ENCODE assay signal across 8 cellular contexts in genomic region chr5:72138943-72139467, GRCh38. TPM values are rescaled to one million over a fixed set of nuclear protein-coding genes. Genes with fewer than 3 reads are reported as not detected.
A peak's percentile ranks its signal among the peaks of the same experiment; 100 is the strongest.
DNase-seq lines count a peak whose midpoint lies in the region; TF ChIP-seq lines count a peak whose summit lies in the region.

No MANE protein-coding gene starts in this region.

- intact Hi-C loops in activated CD4-positive, alpha-beta memory T cell treated with anti-CD3 and anti-CD28 coated beads for 36 hours (cut with micrococcal nuclease): loop anchor here (1.0 to 2.0 kb wide), 8 partner anchors 34 to 169 kb away; no protein-coding TSS in a partner anchor

- H3K4me3 ChIP-seq in fibroblast of mammary gland (ENCODE audit: control insufficient read depth, low read depth, low read length): no peak overlapping the region
- peak overlapping the region in 1 of 2 donors; percentile 29 for H3K4me3 ChIP-seq in stomach smooth muscle (ENCODE audit: low read length in 2 of 2)

- POLR2A ChIA-PET in activated CD4-positive, alpha-beta memory T cell treated with anti-CD3 and anti-CD28 coated beads for 36 hours (lab: Charles Lee): interaction anchor here (1.5 kb wide), 1 partner anchor 95 kb away, joined by 7 read pairs; no protein-coding TSS in a partner anchor
- POLR2A ChIA-PET in activated CD4-positive, alpha-beta memory T cell treated with anti-CD3 and anti-CD28 coated beads, Interleukin-2, amount 10 ng/mL, durations not matched to agents 7 days and 5 days (lab: Charles Lee): interaction anchor here (0.7 kb wide), 1 partner anchor 95 kb away, joined by 3 read pairs; no protein-coding TSS in a partner anchor

- peaks cover 40% of the 10 kb centered on the region for H3K27me3 Mint-ChIP-seq in activated CD4-positive, alpha-beta memory T cell treated with anti-CD3 and anti-CD28 coated beads for 36 hours
- peaks cover 73% of the 10 kb centered on the region for H3K27me3 Mint-ChIP-seq in activated CD4-positive, alpha-beta memory T cell treated with anti-CD3 and anti-CD28 coated beads, Interleukin-2, amount 10 ng/mL, durations not matched to agents 7 days and 5 days
- H3K27me3 Mint-ChIP-seq in nephron progenitor cell (ENCODE audit: low read depth, poor library complexity): no peaks in the 10 kb centered on the region

- peak; percentile 35 for DNase-seq in activated CD4-positive, alpha-beta memory T cell treated with anti-CD3 and anti-CD28 coated beads for 36 hours
- DNase-seq in activated CD4-positive, alpha-beta memory T cell treated with anti-CD3 and anti-CD28 coated beads, Interleukin-2, amount 10 ng/mL, durations not matched to agents 7 days and 5 days: no peak
- DNase-seq in RPMI7951 (ENCODE audit: low read depth) (peak; percentile 92), fibroblast of mammary gland (ENCODE audit: low read depth) (peak; percentile 98), pons (ENCODE audit: low spot score) (no peak), nephron progenitor cell (no peak), NCI-H1694 (lab: John Stamatoyannopoulos, UW) (no peak)

- no peaks in the 10 kb centered on the region for H3K36me3 Mint-ChIP-seq in activated CD4-positive, alpha-beta memory T cell treated with anti-CD3 and anti-CD28 coated beads for 36 hours
- no peaks in the 10 kb centered on the region for H3K36me3 Mint-ChIP-seq in activated CD4-positive, alpha-beta memory T cell treated with anti-CD3 and anti-CD28 coated beads, Interleukin-2, amount 10 ng/mL, durations not matched to agents 7 days and 5 days (ENCODE audit: low read depth)
- H3K36me3 Mint-ChIP-seq in nephron progenitor cell (ENCODE audit: low read depth): peaks cover 42% of the 10 kb centered on the region

- H3K27ac ChIP-seq in stomach smooth muscle (ENCODE audit: low read length): peak overlapping the region; percentile 38

- no peak for TF ChIP-seq CTCF in fibroblast of mammary gland (conservative IDR thresholded peaks at IDR 0.05; ENCODE audit: control insufficient read depth, insufficient read depth, low read depth, low read length)
- no peak for TF ChIP-seq CTCF in nephron progenitor cell (IDR thresholded peaks at IDR 0.05)

- no peaks in the 10 kb centered on the region for H3K9me3 ChIP-seq in stomach smooth muscle (ENCODE audit: control insufficient read depth in 2 of 2, low read length in 2 of 2)

- peaks cover 18% of the 10 kb centered on the region for H3K4me1 Mint-ChIP-seq in activated CD4-positive, alpha-beta memory T cell treated with anti-CD3 and anti-CD28 coated beads for 36 hours (ENCODE audit: low read depth)
- H3K4me1 Mint-ChIP-seq in activated CD4-positive, alpha-beta memory T cell treated with anti-CD3 and anti-CD28 coated beads, Interleukin-2, amount 10 ng/mL, durations not matched to agents 7 days and 5 days: peaks cover 12% of the 10 kb centered on the region
- peaks cover 33% of the 10 kb centered on the region for H3K4me1 Mint-ChIP-seq in nephron progenitor cell

- H3K27me3 ChIP-seq in stomach smooth muscle (ENCODE audit: control insufficient read depth in 1 of 2, insufficient read depth in 2 of 2, low read length in 2 of 2): no peaks in the 10 kb centered on the region

- no peak overlapping the region for H3K4me3 Mint-ChIP-seq in activated CD4-positive, alpha-beta memory T cell treated with anti-CD3 and anti-CD28 coated beads for 36 hours
- no peak overlapping the region for H3K4me3 Mint-ChIP-seq in activated CD4-positive, alpha-beta memory T cell treated with anti-CD3 and anti-CD28 coated beads, Interleukin-2, amount 10 ng/mL, durations not matched to agents 7 days and 5 days
- H3K4me3 Mint-ChIP-seq in nephron progenitor cell: no peak overlapping the region

- CTCF ChIA-PET in activated CD4-positive, alpha-beta memory T cell treated with anti-CD3 and anti-CD28 coated beads for 36 hours (lab: Charles Lee): interaction anchor here (0.7 to 1.0 kb wide), 5 partner anchors 21 to 100 kb away, joined by 3 to 6 read pairs (median 3); no protein-coding TSS in a partner anchor
- CTCF ChIA-PET in activated CD4-positive, alpha-beta memory T cell treated with anti-CD3 and anti-CD28 coated beads, Interleukin-2, amount 10 ng/mL, durations not matched to agents 7 days and 5 days (lab: Charles Lee): interaction anchor here (0.6 to 1.0 kb wide), 2 partner anchors 18 to 169 kb away, joined by 3 to 4 read pairs; no protein-coding TSS in a partner anchor

- H3K27ac Mint-ChIP-seq in activated CD4-positive, alpha-beta memory T cell treated with anti-CD3 and anti-CD28 coated beads for 36 hours: no peak overlapping the region
- no peak overlapping the region for H3K27ac Mint-ChIP-seq in activated CD4-positive, alpha-beta memory T cell treated with anti-CD3 and anti-CD28 coated beads, Interleukin-2, amount 10 ng/mL, durations not matched to agents 7 days and 5 days
- H3K27ac Mint-ChIP-seq in nephron progenitor cell: no peak overlapping the region

- no peak overlapping the region for H3K9ac ChIP-seq in stomach smooth muscle (ENCODE audit: low read length in 2 of 2)

- no peaks in the 10 kb centered on the region for H3K9me3 Mint-ChIP-seq in activated CD4-positive, alpha-beta memory T cell treated with anti-CD3 and anti-CD28 coated beads for 36 hours
- no peaks in the 10 kb centered on the region for H3K9me3 Mint-ChIP-seq in activated CD4-positive, alpha-beta memory T cell treated with anti-CD3 and anti-CD28 coated beads, Interleukin-2, amount 10 ng/mL, durations not matched to agents 7 days and 5 days
- no peaks in the 10 kb centered on the region for H3K9me3 Mint-ChIP-seq in nephron progenitor cell

- H3K36me3 ChIP-seq in stomach smooth muscle (ENCODE audit: control insufficient read depth in 2 of 2, insufficient read depth in 2 of 2, low read length in 2 of 2): no peaks in the 10 kb centered on the region

- H3K4me1 ChIP-seq in stomach smooth muscle (ENCODE audit: control insufficient read depth, insufficient read depth, low read length): peaks cover 28% of the 10 kb centered on the region

RNA-seq across cellular contexts. Expression of gene MAP1B, which starts 31.7 kb away (rescaled TPM):
- total RNA-seq in activated CD4-positive, alpha-beta memory T cell treated with anti-CD3 and anti-CD28 coated beads for 36 hours: under 1 TPM; 0.51 to 0.78 TPM
- under 1 TPM; 0.25 to 0.30 TPM for total RNA-seq in activated CD4-positive, alpha-beta memory T cell treated with anti-CD3 and anti-CD28 coated beads, Interleukin-2, amount 10 ng/mL, durations not matched to agents 7 days and 5 days
- total RNA-seq in RPMI7951 (2014; rRNA removed; shearing (Covaris generic)): 26.4 and 35.8 TPM in 2 replicates

Comparison
In these comparisons a context has a peak if more than half of its experiments do, and no peak if none do; other contexts are left out.
1. DNase-seq: peak in activated CD4-positive, alpha-beta memory T cell treated with anti-CD3 and anti-CD28 coated beads for 36 hours (single experiment), RPMI7951 (single experiment) and fibroblast of mammary gland (single experiment); none in activated CD4-positive, alpha-beta memory T cell treated with anti-CD3 and anti-CD28 coated beads, Interleukin-2, amount 10 ng/mL, durations not matched to agents 7 days and 5 days (single experiment), pons (single experiment), nephron progenitor cell (single experiment) and NCI-H1694 (single experiment).
2. RNA of gene MAP1B, which starts 31.7 kb away (total RNA-seq): 26.4 to 35.8 TPM in RPMI7951; 0.51 to 0.78 TPM in activated CD4-positive, alpha-beta memory T cell treated with anti-CD3 and anti-CD28 coated beads for 36 hours and 0.25 to 0.30 TPM in activated CD4-positive, alpha-beta memory T cell treated with anti-CD3 and anti-CD28 coated beads, Interleukin-2, amount 10 ng/mL, durations not matched to agents 7 days and 5 days; every median in the first group is over 10 times any median in the second.